ENCODE assay signal across 1 cellular context in the genomic region with DNA sequence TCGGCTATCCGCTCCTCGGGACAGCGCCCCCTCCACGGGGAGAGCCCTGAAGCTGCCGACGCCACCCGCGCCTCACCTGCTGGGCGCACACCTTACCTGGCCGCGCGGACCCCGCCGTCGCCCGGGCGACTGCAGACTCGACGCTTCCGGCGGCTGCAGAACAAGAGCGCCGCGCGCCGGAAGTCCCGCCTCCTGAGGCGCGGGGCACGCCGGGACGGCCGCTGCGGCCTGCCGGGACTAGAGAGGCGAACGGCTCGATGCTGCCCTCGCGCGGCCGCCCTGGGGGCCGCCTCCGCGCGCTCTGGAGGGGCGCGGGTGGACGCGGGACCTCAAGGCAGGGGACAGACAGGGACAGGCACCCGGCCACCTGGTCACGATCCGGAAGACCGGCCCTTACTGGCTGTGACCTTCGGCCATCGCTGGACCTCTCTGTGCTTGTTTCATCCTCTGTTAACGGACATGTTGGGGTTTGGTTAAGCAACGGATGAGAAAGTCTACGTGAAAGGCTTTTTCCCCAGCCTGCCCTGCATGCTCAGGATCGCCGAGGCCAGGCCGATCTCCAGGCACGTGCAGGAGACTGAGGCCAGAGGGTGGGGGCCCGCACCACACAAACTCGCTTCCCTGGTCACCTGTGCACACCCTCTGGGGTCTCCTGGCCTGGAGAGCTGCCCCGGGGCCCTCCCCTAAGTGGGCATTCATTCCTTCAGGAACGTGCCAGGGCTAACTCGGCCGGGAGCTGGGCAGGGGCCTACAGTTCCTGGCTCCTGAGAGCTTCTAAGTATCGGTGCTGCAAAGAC.
TF ChIP-seq lines count a peak whose summit lies in the region.

A gene with protein sequence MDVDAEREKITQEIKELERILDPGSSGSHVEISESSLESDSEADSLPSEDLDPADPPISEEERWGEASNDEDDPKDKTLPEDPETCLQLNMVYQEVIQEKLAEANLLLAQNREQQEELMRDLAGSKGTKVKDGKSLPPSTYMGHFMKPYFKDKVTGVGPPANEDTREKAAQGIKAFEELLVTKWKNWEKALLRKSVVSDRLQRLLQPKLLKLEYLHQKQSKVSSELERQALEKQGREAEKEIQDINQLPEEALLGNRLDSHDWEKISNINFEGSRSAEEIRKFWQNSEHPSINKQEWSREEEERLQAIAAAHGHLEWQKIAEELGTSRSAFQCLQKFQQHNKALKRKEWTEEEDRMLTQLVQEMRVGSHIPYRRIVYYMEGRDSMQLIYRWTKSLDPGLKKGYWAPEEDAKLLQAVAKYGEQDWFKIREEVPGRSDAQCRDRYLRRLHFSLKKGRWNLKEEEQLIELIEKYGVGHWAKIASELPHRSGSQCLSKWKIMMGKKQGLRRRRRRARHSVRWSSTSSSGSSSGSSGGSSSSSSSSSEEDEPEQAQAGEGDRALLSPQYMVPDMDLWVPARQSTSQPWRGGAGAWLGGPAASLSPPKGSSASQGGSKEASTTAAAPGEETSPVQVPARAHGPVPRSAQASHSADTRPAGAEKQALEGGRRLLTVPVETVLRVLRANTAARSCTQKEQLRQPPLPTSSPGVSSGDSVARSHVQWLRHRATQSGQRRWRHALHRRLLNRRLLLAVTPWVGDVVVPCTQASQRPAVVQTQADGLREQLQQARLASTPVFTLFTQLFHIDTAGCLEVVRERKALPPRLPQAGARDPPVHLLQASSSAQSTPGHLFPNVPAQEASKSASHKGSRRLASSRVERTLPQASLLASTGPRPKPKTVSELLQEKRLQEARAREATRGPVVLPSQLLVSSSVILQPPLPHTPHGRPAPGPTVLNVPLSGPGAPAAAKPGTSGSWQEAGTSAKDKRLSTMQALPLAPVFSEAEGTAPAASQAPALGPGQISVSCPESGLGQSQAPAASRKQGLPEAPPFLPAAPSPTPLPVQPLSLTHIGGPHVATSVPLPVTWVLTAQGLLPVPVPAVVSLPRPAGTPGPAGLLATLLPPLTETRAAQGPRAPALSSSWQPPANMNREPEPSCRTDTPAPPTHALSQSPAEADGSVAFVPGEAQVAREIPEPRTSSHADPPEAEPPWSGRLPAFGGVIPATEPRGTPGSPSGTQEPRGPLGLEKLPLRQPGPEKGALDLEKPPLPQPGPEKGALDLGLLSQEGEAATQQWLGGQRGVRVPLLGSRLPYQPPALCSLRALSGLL (N-terminal part only) (minus strand): TSS at position 133 of the 797 bp plus-strand sequence. CDS start 1,742 bp downstream, outside the sequence.

TF ChIP-seq in HEK293, 187 proteins besides CTCF, POLR2A, EP300 and RAD21 (continued from another document and continues in another):
- TF ChIP-seq, protein P1, sequence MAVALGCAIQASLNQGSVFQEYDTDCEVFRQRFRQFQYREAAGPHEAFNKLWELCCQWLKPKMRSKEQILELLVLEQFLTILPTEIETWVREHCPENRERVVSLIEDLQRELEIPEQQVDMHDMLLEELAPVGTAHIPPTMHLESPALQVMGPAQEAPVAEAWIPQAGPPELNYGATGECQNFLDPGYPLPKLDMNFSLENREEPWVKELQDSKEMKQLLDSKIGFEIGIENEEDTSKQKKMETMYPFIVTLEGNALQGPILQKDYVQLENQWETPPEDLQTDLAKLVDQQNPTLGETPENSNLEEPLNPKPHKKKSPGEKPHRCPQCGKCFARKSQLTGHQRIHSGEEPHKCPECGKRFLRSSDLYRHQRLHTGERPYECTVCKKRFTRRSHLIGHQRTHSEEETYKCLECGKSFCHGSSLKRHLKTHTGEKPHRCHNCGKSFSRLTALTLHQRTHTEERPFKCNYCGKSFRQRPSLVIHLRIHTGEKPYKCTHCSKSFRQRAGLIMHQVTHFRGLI (tag by site-specific recombination; IDR thresholded peaks at IDR 0.05), result 0 out of 2 replicates have a peak, but pooled peaks have one; percentile 21
- TF ChIP-seq, protein P2, sequence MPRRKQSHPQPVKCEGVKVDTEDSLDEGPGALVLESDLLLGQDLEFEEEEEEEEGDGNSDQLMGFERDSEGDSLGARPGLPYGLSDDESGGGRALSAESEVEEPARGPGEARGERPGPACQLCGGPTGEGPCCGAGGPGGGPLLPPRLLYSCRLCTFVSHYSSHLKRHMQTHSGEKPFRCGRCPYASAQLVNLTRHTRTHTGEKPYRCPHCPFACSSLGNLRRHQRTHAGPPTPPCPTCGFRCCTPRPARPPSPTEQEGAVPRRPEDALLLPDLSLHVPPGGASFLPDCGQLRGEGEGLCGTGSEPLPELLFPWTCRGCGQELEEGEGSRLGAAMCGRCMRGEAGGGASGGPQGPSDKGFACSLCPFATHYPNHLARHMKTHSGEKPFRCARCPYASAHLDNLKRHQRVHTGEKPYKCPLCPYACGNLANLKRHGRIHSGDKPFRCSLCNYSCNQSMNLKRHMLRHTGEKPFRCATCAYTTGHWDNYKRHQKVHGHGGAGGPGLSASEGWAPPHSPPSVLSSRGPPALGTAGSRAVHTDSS (tag by site-specific recombination; IDR thresholded peaks at IDR 0.05), result no peak
- TF ChIP-seq ZNF394 (tag by site-specific recombination; IDR thresholded peaks at IDR 0.05; ENCODE audit: borderline replicate concordance) (no peak), KLF7 (tag by site-specific recombination; IDR thresholded peaks at IDR 0.05; ENCODE audit: borderline replicate concordance) (no peak), ZNF175 (tag by site-specific recombination; IDR thresholded peaks at IDR 0.05) (no peak), ZNF514 (tag by site-specific recombination; IDR thresholded peaks at IDR 0.05) (no peak), SP2 (tag by site-specific recombination; IDR thresholded peaks at IDR 0.05) (peak; percentile 42), ZNF776 (tag by site-specific recombination; IDR thresholded peaks at IDR 0.05; ENCODE audit: borderline replicate concordance) (no peak), ZNF16 (tag by site-specific recombination; IDR thresholded peaks at IDR 0.05; ENCODE audit: low read depth) (no peak), KLF8 (tag by site-specific recombination; IDR thresholded peaks at IDR 0.05) (no peak; the same call in 1 of the 2 replicates), ZNF341 (tag by site-specific recombination; IDR thresholded peaks at IDR 0.05; ENCODE audit: low read depth) (no peak), ZNF423 (tag by site-specific recombination; IDR thresholded peaks at IDR 0.05) (no peak), ZNF24 (tag by site-specific recombination; IDR thresholded peaks at IDR 0.05) (peak; percentile 34; the same call in 1 of the 2 replicates), ZNF660 (tag by site-specific recombination; IDR thresholded peaks at IDR 0.05) (peak; percentile 92), HOXC10 (CRISPR knock-in tag; IDR thresholded peaks at IDR 0.05) (no peak), ZNF837 (tag by site-specific recombination; IDR thresholded peaks at IDR 0.05) (no peak), ZNF248 (tag by site-specific recombination; IDR thresholded peaks at IDR 0.05) (no peak), ZNF549 (tag by site-specific recombination; IDR thresholded peaks at IDR 0.05) (no peak), ZNF202 (tag by site-specific recombination; IDR thresholded peaks at IDR 0.05; ENCODE audit: borderline replicate concordance) (no peak), ZNF169 (tag by site-specific recombination; IDR thresholded peaks at IDR 0.05) (no peak), EGR2 (tag by site-specific recombination; IDR thresholded peaks at IDR 0.05; ENCODE audit: low read depth) (no peak), ZNF138 (tag by site-specific recombination; IDR thresholded peaks at IDR 0.05; ENCODE audit: borderline replicate concordance) (no peak), ZNF239 (tag by site-specific recombination; IDR thresholded peaks at IDR 0.05) (no peak), ZFHX2 (tag by site-specific recombination; conservative IDR thresholded peaks at IDR 0.05) (peak; percentile 62), ZNF777 (tag by site-specific recombination; IDR thresholded peaks at IDR 0.05; ENCODE audit: borderline replicate concordance) (no peak), ZNF76 (tag by site-specific recombination; IDR thresholded peaks at IDR 0.05; ENCODE audit: borderline replicate concordance, low read depth) (peak; percentile 94), ZNF561 (tag by site-specific recombination; IDR thresholded peaks at IDR 0.05; ENCODE audit: borderline replicate concordance) (peak; percentile 55; the same call in 1 of the 2 replicates), GLIS1 (tag by site-specific recombination; IDR thresholded peaks at IDR 0.05) (no peak; the same call in 1 of the 2 replicates), ZBTB1 (tag by site-specific recombination; IDR thresholded peaks at IDR 0.05) (no peak), WT1 (tag by site-specific recombination; IDR thresholded peaks at IDR 0.05) (no peak), ZNF610 (tag by site-specific recombination; IDR thresholded peaks at IDR 0.05; ENCODE audit: borderline replicate concordance) (no peak)
- TF ChIP-seq, protein P3, sequence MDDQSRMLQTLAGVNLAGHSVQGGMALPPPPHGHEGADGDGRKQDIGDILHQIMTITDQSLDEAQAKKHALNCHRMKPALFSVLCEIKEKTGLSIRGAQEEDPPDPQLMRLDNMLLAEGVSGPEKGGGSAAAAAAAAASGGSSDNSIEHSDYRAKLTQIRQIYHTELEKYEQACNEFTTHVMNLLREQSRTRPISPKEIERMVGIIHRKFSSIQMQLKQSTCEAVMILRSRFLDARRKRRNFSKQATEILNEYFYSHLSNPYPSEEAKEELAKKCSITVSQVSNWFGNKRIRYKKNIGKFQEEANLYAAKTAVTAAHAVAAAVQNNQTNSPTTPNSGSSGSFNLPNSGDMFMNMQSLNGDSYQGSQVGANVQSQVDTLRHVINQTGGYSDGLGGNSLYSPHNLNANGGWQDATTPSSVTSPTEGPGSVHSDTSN (CRISPR knock-in tag; IDR thresholded peaks at IDR 0.05), result peak; percentile 83; the same call in 1 of the 2 replicates
- TF ChIP-seq, protein P4, sequence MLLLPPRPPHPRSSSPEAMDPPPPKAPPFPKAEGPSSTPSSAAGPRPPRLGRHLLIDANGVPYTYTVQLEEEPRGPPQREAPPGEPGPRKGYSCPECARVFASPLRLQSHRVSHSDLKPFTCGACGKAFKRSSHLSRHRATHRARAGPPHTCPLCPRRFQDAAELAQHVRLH (tag by site-specific recombination; IDR thresholded peaks at IDR 0.05), result no peak
- TF ChIP-seq, protein P5, sequence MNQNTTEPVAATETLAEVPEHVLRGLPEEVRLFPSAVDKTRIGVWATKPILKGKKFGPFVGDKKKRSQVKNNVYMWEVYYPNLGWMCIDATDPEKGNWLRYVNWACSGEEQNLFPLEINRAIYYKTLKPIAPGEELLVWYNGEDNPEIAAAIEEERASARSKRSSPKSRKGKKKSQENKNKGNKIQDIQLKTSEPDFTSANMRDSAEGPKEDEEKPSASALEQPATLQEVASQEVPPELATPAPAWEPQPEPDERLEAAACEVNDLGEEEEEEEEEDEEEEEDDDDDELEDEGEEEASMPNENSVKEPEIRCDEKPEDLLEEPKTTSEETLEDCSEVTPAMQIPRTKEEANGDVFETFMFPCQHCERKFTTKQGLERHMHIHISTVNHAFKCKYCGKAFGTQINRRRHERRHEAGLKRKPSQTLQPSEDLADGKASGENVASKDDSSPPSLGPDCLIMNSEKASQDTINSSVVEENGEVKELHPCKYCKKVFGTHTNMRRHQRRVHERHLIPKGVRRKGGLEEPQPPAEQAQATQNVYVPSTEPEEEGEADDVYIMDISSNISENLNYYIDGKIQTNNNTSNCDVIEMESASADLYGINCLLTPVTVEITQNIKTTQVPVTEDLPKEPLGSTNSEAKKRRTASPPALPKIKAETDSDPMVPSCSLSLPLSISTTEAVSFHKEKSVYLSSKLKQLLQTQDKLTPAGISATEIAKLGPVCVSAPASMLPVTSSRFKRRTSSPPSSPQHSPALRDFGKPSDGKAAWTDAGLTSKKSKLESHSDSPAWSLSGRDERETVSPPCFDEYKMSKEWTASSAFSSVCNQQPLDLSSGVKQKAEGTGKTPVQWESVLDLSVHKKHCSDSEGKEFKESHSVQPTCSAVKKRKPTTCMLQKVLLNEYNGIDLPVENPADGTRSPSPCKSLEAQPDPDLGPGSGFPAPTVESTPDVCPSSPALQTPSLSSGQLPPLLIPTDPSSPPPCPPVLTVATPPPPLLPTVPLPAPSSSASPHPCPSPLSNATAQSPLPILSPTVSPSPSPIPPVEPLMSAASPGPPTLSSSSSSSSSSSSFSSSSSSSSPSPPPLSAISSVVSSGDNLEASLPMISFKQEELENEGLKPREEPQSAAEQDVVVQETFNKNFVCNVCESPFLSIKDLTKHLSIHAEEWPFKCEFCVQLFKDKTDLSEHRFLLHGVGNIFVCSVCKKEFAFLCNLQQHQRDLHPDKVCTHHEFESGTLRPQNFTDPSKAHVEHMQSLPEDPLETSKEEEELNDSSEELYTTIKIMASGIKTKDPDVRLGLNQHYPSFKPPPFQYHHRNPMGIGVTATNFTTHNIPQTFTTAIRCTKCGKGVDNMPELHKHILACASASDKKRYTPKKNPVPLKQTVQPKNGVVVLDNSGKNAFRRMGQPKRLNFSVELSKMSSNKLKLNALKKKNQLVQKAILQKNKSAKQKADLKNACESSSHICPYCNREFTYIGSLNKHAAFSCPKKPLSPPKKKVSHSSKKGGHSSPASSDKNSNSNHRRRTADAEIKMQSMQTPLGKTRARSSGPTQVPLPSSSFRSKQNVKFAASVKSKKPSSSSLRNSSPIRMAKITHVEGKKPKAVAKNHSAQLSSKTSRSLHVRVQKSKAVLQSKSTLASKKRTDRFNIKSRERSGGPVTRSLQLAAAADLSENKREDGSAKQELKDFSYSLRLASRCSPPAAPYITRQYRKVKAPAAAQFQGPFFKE (tag by site-specific recombination; IDR thresholded peaks at IDR 0.05; ENCODE audit: borderline replicate concordance), result no peak
- TF ChIP-seq, protein P6, sequence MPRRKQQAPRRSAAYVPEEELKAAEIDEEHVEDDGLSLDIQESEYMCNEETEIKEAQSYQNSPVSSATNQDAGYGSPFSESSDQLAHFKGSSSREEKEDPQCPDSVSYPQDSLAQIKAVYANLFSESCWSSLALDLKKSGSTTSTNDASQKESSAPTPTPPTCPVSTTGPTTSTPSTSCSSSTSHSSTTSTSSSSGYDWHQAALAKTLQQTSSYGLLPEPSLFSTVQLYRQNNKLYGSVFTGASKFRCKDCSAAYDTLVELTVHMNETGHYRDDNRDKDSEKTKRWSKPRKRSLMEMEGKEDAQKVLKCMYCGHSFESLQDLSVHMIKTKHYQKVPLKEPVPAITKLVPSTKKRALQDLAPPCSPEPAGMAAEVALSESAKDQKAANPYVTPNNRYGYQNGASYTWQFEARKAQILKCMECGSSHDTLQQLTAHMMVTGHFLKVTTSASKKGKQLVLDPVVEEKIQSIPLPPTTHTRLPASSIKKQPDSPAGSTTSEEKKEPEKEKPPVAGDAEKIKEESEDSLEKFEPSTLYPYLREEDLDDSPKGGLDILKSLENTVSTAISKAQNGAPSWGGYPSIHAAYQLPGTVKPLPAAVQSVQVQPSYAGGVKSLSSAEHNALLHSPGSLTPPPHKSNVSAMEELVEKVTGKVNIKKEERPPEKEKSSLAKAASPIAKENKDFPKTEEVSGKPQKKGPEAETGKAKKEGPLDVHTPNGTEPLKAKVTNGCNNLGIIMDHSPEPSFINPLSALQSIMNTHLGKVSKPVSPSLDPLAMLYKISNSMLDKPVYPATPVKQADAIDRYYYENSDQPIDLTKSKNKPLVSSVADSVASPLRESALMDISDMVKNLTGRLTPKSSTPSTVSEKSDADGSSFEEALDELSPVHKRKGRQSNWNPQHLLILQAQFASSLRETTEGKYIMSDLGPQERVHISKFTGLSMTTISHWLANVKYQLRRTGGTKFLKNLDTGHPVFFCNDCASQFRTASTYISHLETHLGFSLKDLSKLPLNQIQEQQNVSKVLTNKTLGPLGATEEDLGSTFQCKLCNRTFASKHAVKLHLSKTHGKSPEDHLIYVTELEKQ (tag by site-specific recombination; IDR thresholded peaks at IDR 0.05; ENCODE audit: borderline replicate concordance), result no peak
